Comparison of ENCODE assay signal across 28 cellular contexts in genomic region chr21:31455506-31455905, GRCh38.
"Had no signal": no experiment of that assay in that cellular context is flagged by ENCODE, and none has a peak within 500 bp of the region (broad histone marks: within the 10 kb centered on the region; RNA-seq: fewer than 3 reads in every experiment).

No MANE protein-coding gene starts in this region.

- H3K4me3 ChIP-seq: ascending aorta, breast epithelium, cardiac muscle cell, esophagus squamous epithelium, gastroesophageal sphincter, heart right ventricle had no signal

- H3K9me3 ChIP-seq: ascending aorta, breast epithelium, esophagus squamous epithelium, gastroesophageal sphincter, heart right ventricle had no signal

- DNase-seq: activated CD4-positive, alpha-beta memory T cell treated with anti-CD3 and anti-CD28 coated beads, Interleukin-2, amount 10 ng/mL, durations not matched to agents 7 days and 5 days; activated CD4-positive, alpha-beta T cell treated with anti-CD3 and anti-CD28 coated beads for 1 hour; activated CD4-positive, alpha-beta T cell treated with anti-CD3 and anti-CD28 coated beads for 4 hours; activated CD4-positive, alpha-beta T cell treated with anti-CD3 and anti-CD28 coated beads, Interleukin-2, amount 10 ng/mL, durations not matched to agents 7 days and 5 days; activated CD4-positive, alpha-beta T cell treated with anti-CD3 and anti-CD28 coated beads, Interleukin-2, amount 50 U/mL, for 4 hours; activated CD8-positive, alpha-beta memory T cell treated with anti-CD3 and anti-CD28 coated beads, Interleukin-2, amount 50 U/mL, for 48 hours; activated gamma-delta T cell; activated naive CD4-positive, alpha-beta T cell; activated naive CD4-positive, alpha-beta T cell treated with anti-CD3 and anti-CD28 coated beads, Interleukin-2, amount 10 ng/mL, durations not matched to agents 7 days and 5 days; activated naive CD8-positive, alpha-beta T cell treated with anti-CD3 and anti-CD28 coated beads, Interleukin-2, amount 10 ng/mL, durations not matched to agents 7 days and 5 days; activated T-cell treated with anti-CD3 and anti-CD28 coated beads for 4 hours; activated T-cell treated with anti-CD3 and anti-CD28 coated beads, Interleukin-2, amount 50 U/mL, for 24 hours; activated T-cell treated with anti-CD3 and anti-CD28 coated beads, Interleukin-2, amount 50 U/mL, for 72 hours; central memory CD4-positive, alpha-beta T cell; cortex of kidney; dermis blood vessel endothelial cell; effector CD4-positive, alpha-beta T cell; effector memory CD8-positive, alpha-beta T cell; esophagus squamous epithelium; foreskin melanocyte; heart right ventricle; T-helper 2 cell had no signal

- H3K27ac ChIP-seq: ascending aorta, breast epithelium, cardiac muscle cell, epithelial cell of prostate, esophagus squamous epithelium, gastroesophageal sphincter, heart right ventricle had no signal

- H3K36me3 ChIP-seq: ascending aorta, breast epithelium, cardiac muscle cell, esophagus squamous epithelium, gastroesophageal sphincter, heart right ventricle had no signal

- H3K27me3 ChIP-seq: ascending aorta, breast epithelium, cardiac muscle cell, esophagus squamous epithelium, gastroesophageal sphincter, heart right ventricle had no signal

- ATAC-seq: activated naive CD4-positive, alpha-beta T cell treated with anti-CD3 and anti-CD28 coated beads, Interleukin-2, amount 50 U/mL, for 72 hours; activated T-cell treated with anti-CD3 and anti-CD28 coated beads, Interleukin-2, amount 50 U/mL, for 72 hours; effector memory CD8-positive, alpha-beta T cell; gastroesophageal sphincter; heart right ventricle had no signal

- H3K4me1 ChIP-seq: ascending aorta, breast epithelium, esophagus squamous epithelium, gastroesophageal sphincter, heart right ventricle had no signal
